Comparison of ENCODE assay signal across 1 cellular context in genomic region chr6:36196880-36197548, GRCh38.
TF ChIP-seq lines count a peak whose summit lies in the region.

No MANE protein-coding gene starts in this region.

TF ChIP-seq in HEK293, 187 proteins besides CTCF, POLR2A, EP300 and RAD21 (continued from another document):
- TF ChIP-seq, protein P1, sequence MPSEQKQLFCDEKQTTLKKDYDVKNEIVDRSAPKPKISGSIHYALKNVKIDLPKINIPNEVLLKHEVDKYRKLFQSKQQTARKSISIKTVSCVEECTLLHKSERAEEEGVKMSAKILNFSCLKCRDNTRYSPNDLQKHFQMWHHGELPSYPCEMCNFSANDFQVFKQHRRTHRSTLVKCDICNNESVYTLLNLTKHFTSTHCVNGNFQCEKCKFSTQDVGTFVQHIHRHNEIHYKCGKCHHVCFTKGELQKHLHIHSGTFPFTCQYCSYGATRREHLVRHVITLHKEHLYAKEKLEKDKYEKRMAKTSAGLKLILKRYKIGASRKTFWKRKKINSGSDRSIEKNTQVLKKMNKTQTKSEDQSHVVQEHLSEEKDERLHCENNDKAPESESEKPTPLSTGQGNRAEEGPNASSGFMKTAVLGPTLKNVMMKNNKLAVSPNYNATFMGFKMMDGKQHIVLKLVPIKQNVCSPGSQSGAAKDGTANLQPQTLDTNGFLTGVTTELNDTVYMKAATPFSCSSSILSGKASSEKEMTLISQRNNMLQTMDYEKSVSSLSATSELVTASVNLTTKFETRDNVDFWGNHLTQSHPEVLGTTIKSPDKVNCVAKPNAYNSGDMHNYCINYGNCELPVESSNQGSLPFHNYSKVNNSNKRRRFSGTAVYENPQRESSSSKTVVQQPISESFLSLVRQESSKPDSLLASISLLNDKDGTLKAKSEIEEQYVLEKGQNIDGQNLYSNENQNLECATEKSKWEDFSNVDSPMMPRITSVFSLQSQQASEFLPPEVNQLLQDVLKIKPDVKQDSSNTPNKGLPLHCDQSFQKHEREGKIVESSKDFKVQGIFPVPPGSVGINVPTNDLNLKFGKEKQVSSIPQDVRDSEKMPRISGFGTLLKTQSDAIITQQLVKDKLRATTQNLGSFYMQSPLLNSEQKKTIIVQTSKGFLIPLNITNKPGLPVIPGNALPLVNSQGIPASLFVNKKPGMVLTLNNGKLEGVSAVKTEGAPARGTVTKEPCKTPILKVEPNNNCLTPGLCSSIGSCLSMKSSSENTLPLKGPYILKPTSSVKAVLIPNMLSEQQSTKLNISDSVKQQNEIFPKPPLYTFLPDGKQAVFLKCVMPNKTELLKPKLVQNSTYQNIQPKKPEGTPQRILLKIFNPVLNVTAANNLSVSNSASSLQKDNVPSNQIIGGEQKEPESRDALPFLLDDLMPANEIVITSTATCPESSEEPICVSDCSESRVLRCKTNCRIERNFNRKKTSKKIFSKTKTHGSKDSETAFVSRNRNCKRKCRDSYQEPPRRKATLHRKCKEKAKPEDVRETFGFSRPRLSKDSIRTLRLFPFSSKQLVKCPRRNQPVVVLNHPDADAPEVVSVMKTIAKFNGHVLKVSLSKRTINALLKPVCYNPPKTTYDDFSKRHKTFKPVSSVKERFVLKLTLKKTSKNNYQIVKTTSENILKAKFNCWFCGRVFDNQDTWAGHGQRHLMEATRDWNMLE (tag by site-specific recombination; conservative IDR thresholded peaks at IDR 0.05; ENCODE audit: low read depth) = no peak
- TF ChIP-seq ZNF114 (tag by site-specific recombination; IDR thresholded peaks at IDR 0.05) (no peak), PBX3 (CRISPR knock-in tag; IDR thresholded peaks at IDR 0.05) (peak; percentile 97), ZNF2 (tag by site-specific recombination; IDR thresholded peaks at IDR 0.05) (no peak), ZNF677 (tag by site-specific recombination; IDR thresholded peaks at IDR 0.05) (no peak), ZNF521 (tag by site-specific recombination; IDR thresholded peaks at IDR 0.05) (no peak), ZNF571 (tag by site-specific recombination; IDR thresholded peaks at IDR 0.05) (no peak), ZNF133 (tag by site-specific recombination; IDR thresholded peaks at IDR 0.05) (no peak), ZNF660 (tag by site-specific recombination; IDR thresholded peaks at IDR 0.05) (no peak), ZBTB11 (tag by site-specific recombination; conservative IDR thresholded peaks at IDR 0.05; ENCODE audit: low read depth) (no peak), ZNF157 (tag by site-specific recombination; IDR thresholded peaks at IDR 0.05) (no peak), ZNF610 (tag by site-specific recombination; IDR thresholded peaks at IDR 0.05; ENCODE audit: borderline replicate concordance) (no peak), ZNF423 (tag by site-specific recombination; IDR thresholded peaks at IDR 0.05) (no peak), KLF1 (tag by site-specific recombination; IDR thresholded peaks at IDR 0.05) (no peak), ZNF138 (tag by site-specific recombination; IDR thresholded peaks at IDR 0.05; ENCODE audit: borderline replicate concordance) (no peak), MYNN (tag by site-specific recombination; IDR thresholded peaks at IDR 0.05; ENCODE audit: borderline replicate concordance) (no peak), ZXDB (tag by site-specific recombination; IDR thresholded peaks at IDR 0.05) (peak; percentile 48; the same call in 1 of the 2 replicates), ZNF248 (tag by site-specific recombination; IDR thresholded peaks at IDR 0.05) (no peak), ZBTB7A (tag by site-specific recombination; IDR thresholded peaks at IDR 0.05; ENCODE audit: low read depth) (0 out of 2 replicates have a peak, but pooled peaks have one; percentile 24), ZNF335 (tag by site-specific recombination; conservative IDR thresholded peaks at IDR 0.05) (peak; percentile 58), ZNF433 (tag by site-specific recombination; IDR thresholded peaks at IDR 0.05; ENCODE audit: low read depth) (no peak), GLI4 (tag by site-specific recombination; IDR thresholded peaks at IDR 0.05) (no peak), ZNF362 (tag by site-specific recombination; IDR thresholded peaks at IDR 0.05) (no peak), BCL11A (tag by site-specific recombination; IDR thresholded peaks at IDR 0.05; ENCODE audit: low read depth) (no peak), ZNF394 (tag by site-specific recombination; IDR thresholded peaks at IDR 0.05; ENCODE audit: borderline replicate concordance) (no peak), ZNF169 (tag by site-specific recombination; IDR thresholded peaks at IDR 0.05) (no peak)
- TF ChIP-seq, protein P2, sequence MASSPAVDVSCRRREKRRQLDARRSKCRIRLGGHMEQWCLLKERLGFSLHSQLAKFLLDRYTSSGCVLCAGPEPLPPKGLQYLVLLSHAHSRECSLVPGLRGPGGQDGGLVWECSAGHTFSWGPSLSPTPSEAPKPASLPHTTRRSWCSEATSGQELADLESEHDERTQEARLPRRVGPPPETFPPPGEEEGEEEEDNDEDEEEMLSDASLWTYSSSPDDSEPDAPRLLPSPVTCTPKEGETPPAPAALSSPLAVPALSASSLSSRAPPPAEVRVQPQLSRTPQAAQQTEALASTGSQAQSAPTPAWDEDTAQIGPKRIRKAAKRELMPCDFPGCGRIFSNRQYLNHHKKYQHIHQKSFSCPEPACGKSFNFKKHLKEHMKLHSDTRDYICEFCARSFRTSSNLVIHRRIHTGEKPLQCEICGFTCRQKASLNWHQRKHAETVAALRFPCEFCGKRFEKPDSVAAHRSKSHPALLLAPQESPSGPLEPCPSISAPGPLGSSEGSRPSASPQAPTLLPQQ (tag by site-specific recombination; IDR thresholded peaks at IDR 0.05) = 0 out of 2 replicates have a peak, but pooled peaks have one; percentile 7
- TF ChIP-seq, protein P3, sequence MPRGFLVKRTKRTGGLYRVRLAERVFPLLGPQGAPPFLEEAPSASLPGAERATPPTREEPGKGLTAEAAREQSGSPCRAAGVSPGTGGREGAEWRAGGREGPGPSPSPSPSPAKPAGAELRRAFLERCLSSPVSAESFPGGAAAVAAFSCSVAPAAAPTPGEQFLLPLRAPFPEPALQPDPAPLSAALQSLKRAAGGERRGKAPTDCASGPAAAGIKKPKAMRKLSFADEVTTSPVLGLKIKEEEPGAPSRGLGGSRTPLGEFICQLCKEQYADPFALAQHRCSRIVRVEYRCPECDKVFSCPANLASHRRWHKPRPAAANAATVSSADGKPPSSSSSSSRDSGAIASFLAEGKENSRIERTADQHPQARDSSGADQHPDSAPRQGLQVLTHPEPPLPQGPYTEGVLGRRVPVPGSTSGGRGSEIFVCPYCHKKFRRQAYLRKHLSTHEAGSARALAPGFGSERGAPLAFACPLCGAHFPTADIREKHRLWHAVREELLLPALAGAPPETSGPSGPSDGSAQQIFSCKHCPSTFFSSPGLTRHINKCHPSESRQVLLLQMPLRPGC (tag by site-specific recombination; IDR thresholded peaks at IDR 0.05) = no peak
- TF ChIP-seq, protein P4, sequence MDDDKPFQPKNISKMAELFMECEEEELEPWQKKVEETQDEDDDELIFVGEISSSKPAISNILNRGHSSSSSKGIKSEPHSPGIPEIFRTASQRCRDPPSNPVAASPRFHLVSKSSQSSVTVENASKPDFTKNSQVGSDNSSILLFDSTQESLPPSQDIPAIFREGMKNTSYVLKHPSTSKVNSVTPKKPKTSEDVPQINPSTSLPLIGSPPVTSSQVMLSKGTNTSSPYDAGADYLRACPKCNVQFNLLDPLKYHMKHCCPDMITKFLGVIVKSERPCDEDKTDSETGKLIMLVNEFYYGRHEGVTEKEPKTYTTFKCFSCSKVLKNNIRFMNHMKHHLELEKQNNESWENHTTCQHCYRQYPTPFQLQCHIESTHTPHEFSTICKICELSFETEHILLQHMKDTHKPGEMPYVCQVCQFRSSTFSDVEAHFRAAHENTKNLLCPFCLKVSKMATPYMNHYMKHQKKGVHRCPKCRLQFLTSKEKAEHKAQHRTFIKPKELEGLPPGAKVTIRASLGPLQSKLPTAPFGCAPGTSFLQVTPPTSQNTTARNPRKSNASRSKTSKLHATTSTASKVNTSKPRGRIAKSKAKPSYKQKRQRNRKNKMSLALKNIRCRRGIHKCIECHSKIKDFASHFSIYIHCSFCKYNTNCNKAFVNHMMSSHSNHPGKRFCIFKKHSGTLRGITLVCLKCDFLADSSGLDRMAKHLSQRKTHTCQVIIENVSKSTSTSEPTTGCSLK (tag by site-specific recombination; IDR thresholded peaks at IDR 0.05) = no peak
- TF ChIP-seq, protein P5, sequence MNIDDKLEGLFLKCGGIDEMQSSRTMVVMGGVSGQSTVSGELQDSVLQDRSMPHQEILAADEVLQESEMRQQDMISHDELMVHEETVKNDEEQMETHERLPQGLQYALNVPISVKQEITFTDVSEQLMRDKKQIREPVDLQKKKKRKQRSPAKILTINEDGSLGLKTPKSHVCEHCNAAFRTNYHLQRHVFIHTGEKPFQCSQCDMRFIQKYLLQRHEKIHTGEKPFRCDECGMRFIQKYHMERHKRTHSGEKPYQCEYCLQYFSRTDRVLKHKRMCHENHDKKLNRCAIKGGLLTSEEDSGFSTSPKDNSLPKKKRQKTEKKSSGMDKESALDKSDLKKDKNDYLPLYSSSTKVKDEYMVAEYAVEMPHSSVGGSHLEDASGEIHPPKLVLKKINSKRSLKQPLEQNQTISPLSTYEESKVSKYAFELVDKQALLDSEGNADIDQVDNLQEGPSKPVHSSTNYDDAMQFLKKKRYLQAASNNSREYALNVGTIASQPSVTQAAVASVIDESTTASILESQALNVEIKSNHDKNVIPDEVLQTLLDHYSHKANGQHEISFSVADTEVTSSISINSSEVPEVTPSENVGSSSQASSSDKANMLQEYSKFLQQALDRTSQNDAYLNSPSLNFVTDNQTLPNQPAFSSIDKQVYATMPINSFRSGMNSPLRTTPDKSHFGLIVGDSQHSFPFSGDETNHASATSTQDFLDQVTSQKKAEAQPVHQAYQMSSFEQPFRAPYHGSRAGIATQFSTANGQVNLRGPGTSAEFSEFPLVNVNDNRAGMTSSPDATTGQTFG (tag by site-specific recombination; IDR thresholded peaks at IDR 0.05; ENCODE audit: borderline replicate concordance) = no peak
- TF ChIP-seq, protein P6, sequence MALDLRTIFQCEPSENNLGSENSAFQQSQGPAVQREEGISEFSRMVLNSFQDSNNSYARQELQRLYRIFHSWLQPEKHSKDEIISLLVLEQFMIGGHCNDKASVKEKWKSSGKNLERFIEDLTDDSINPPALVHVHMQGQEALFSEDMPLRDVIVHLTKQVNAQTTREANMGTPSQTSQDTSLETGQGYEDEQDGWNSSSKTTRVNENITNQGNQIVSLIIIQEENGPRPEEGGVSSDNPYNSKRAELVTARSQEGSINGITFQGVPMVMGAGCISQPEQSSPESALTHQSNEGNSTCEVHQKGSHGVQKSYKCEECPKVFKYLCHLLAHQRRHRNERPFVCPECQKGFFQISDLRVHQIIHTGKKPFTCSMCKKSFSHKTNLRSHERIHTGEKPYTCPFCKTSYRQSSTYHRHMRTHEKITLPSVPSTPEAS (tag by site-specific recombination; IDR thresholded peaks at IDR 0.05) = no peak
